ENCODE assay signal across 2 cellular contexts in genomic region chr4:144862221-144862620, GRCh38.
TF ChIP-seq lines count a peak whose summit lies in the region.

No MANE protein-coding gene starts in this region.

TF ChIP-seq in HepG2, 621 proteins besides CTCF, POLR2A, EP300 and RAD21:
- TF ChIP-seq MAFK (conservative IDR thresholded peaks at IDR 0.05 in 1 of 2, IDR thresholded peaks at IDR 0.05 in 1 of 2; ENCODE audit: low read length in 2 of 2) (peak; percentile 79 to 80), NFE2L2 (IDR thresholded peaks at IDR 0.05; ENCODE audit: low read length) (peak; percentile 95), ZBTB4 (CRISPR knock-in tag; IDR thresholded peaks at IDR 0.05; ENCODE audit: borderline replicate concordance) (no peak), MAFG (CRISPR knock-in tag; IDR thresholded peaks at IDR 0.05) (peak; percentile 47; the same call in 1 of the 2 replicates), MAFF (IDR thresholded peaks at IDR 0.05; ENCODE audit: low read depth, low read length) (peak; percentile 69)

TF ChIP-seq in H1, 55 proteins besides CTCF, POLR2A, EP300 and RAD21:
- TF ChIP-seq KDM4A (IDR thresholded peaks at IDR 0.05; ENCODE audit: low read depth, low read length, severe bottlenecking), result no peak
- no peak for TF ChIP-seq RFX5 (IDR thresholded peaks at IDR 0.05; ENCODE audit: borderline replicate concordance, low read depth, low read length)
- TF ChIP-seq JUN (IDR thresholded peaks at IDR 0.05; ENCODE audit: low read depth, low read length), result no peak
- no peak for TF ChIP-seq ASH2L (IDR thresholded peaks at IDR 0.05; ENCODE audit: low read length)
- no peak for TF ChIP-seq RXRA (IDR thresholded peaks at IDR 0.05; ENCODE audit: insufficient read depth, low read depth, low read length)
- TF ChIP-seq SUZ12 (IDR thresholded peaks at IDR 0.05; ENCODE audit: low read length), result no peak
- no peak for TF ChIP-seq CREB1 (IDR thresholded peaks at IDR 0.05)
- TF ChIP-seq CHD1 (IDR thresholded peaks at IDR 0.05; ENCODE audit: low read depth, low read length), result no peak
- no peak for TF ChIP-seq TAF1 (IDR thresholded peaks at IDR 0.05; ENCODE audit: low read depth, low read length)
- TF ChIP-seq ZNF274 (IDR thresholded peaks at IDR 0.05; ENCODE audit: borderline replicate concordance, extremely low read depth, low read length), result no peak
- no peak for TF ChIP-seq SIRT6 (IDR thresholded peaks at IDR 0.05; ENCODE audit: low read length)
- no peak for TF ChIP-seq EZH2 (IDR thresholded peaks at IDR 0.05; ENCODE audit: low read depth, low read length, severe bottlenecking)
- TF ChIP-seq JUND (IDR thresholded peaks at IDR 0.05; ENCODE audit: low read length), result no peak
- no peak for TF ChIP-seq SRF (IDR thresholded peaks at IDR 0.05; ENCODE audit: low read depth, low read length)
- TF ChIP-seq TEAD4 (IDR thresholded peaks at IDR 0.05; ENCODE audit: low read depth, low read length), result no peak
